Comparison of ENCODE assay signal across 10 cellular contexts in the genomic region with DNA sequence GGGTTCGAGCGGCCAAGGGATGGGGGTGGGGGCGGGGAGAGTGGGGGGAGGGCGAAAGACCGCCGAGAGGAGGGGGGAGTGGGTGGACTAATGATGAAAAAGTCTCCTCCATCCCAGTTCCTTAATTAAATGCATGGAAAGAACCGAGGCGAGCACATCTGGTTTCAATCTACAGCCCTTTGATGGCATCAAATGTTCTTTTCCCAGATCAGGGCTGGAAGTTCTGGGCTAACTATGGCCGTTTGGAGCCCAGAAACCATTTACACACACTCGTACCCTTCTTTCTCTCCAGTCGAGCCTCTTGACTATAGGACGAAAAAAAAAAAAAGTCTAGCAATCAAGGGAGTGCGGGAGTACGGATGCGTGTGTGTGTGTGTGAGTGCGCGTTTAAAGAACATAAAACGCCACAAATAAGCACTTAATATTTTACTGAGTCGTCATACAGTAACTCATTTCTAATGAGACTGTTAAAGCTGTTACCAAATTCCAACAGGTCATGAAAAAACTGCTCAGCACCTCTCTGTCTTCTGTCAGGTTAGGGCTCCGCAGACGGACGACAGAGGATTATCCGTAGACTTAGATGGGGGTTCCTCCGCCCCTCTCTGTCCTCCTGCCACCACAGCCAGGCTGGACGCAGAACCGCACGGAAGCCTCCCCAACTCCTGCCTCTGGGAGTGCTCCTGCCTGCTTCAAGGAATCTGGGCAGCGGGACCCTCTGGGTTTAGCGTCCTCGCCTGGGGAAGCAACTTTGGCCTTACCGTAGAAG. TPM values are rescaled to one million over a fixed set of nuclear protein-coding genes. Genes with fewer than 3 reads are reported as not detected.
A peak's percentile ranks its signal among the peaks of the same experiment; 100 is the strongest.
DNase-seq lines count a peak whose midpoint lies in the region; ATAC-seq and TF ChIP-seq lines count a peak whose summit lies in the region.
"Had no signal": no experiment of that assay in that cellular context is flagged by ENCODE, and none has a peak within 500 bp of the region (broad histone marks: within the 10 kb centered on the region; RNA-seq: fewer than 3 reads in every experiment).

No MANE protein-coding gene starts in this region.

- H3K9me3 Mint-ChIP-seq in activated T-cell treated with anti-CD3 and anti-CD28 coated beads, Interleukin-2, amount 50 U/mL, for 72 hours = no peaks in the 10 kb centered on the region

- TF ChIP-seq POLR2A in uterus (IDR thresholded peaks at IDR 0.05) = no peak

- peaks cover 19% of the 10 kb centered on the region for H3K4me1 Mint-ChIP-seq in activated T-cell treated with anti-CD3 and anti-CD28 coated beads, Interleukin-2, amount 50 U/mL, for 72 hours (ENCODE audit: low read depth)

- no peaks in the 10 kb centered on the region for H3K4me1 ChIP-seq in uterus

- H3K9me3 ChIP-seq in uterus = no peaks in the 10 kb centered on the region

- H3K27me3 ChIP-seq in dorsolateral prefrontal cortex (peaks cover 0 to 66% (median 15%) of the 10 kb centered on the region in 45 donors), uterus (no peaks in the 10 kb centered on the region)

- H3K4me3 ChIP-seq in dorsolateral prefrontal cortex (peak overlapping the region; percentile 17 to 81 (median 67)), uterus (peak overlapping the region; percentile 68 to 88)

- no peaks in the 10 kb centered on the region for H3K36me3 ChIP-seq in uterus
- H3K36me3 ChIP-seq: BLaER1 treated with 17β-estradiol and CSF1 and Interleukin-3, amounts not matched to agents 10 nM and 100 nM had no signal

- peaks cover 80% of the 10 kb centered on the region for H3K27me3 Mint-ChIP-seq in activated T-cell treated with anti-CD3 and anti-CD28 coated beads, Interleukin-2, amount 50 U/mL, for 72 hours (ENCODE audit: low read depth)

- peak in 1 of 56 donors; percentile 8 for TF ChIP-seq CTCF in dorsolateral prefrontal cortex (IDR thresholded peaks at IDR 0.05 in 54 of 56, conservative IDR thresholded peaks at IDR 0.05 in 2 of 56; ENCODE audit: low read depth in 1 of 56, partially characterized antibody in 56 of 56)
- TF ChIP-seq CTCF in uterus (IDR thresholded peaks at IDR 0.05) = no peak

- H3K36me3 Mint-ChIP-seq in activated T-cell treated with anti-CD3 and anti-CD28 coated beads, Interleukin-2, amount 50 U/mL, for 72 hours (ENCODE audit: insufficient read depth in 2 of 2) = peaks cover 0 to 5% of the 10 kb centered on the region in 2 donors

- H3K27ac ChIP-seq in dorsolateral prefrontal cortex = peak overlapping the region in 27 of 59 donors; percentile 2 to 87 (median 51)
- H3K27ac ChIP-seq in uterus = peak overlapping the region; percentile 95 to 99
- H3K27ac ChIP-seq: BLaER1 treated with 17β-estradiol and CSF1 and Interleukin-3, amounts not matched to agents 10 nM and 100 nM; VCaP had no signal

- no peak for ATAC-seq in activated T-cell treated with anti-CD3 and anti-CD28 coated beads, Interleukin-2, amount 50 U/mL, for 72 hours (replicated peaks in 1 of 2)
- ATAC-seq in GM18870 (IDR thresholded peaks at IDR 0.05; ENCODE audit: unreplicated experiment) = no peak
- no peak for ATAC-seq in HG03159 (IDR thresholded peaks at IDR 0.05; ENCODE audit: unreplicated experiment)

- intact Hi-C loops in dorsolateral prefrontal cortex (cut with DNase I) (loop anchor here in 1 of 2 donors (10.0 kb wide), 1 partner anchor 127 kb away; a partner anchor contains a TSS), uterus (cut with DNase I; ENCODE audit: low total_unique reads) (no loop called here)

- no peak overlapping the region for H3K27ac Mint-ChIP-seq in activated T-cell treated with anti-CD3 and anti-CD28 coated beads, Interleukin-2, amount 50 U/mL, for 72 hours

- no peak for DNase-seq in activated T-cell treated with anti-CD3 and anti-CD28 coated beads, Interleukin-2, amount 50 U/mL, for 72 hours
- DNase-seq in activated T-cell treated with anti-CD3 and anti-CD28 coated beads for 4 hours = no peak
- DNase-seq in dorsolateral prefrontal cortex = no peak
- peak; percentile 60 for DNase-seq in medulla oblongata (ENCODE audit: extremely low spot score)
- DNase-seq in uterus = peak; percentile 60 to 61
- DNase-seq in HUDEP-2 (lab: John Stamatoyannopoulos, UW; ENCODE audit: unreplicated experiment in 76 of 76) = no peak

- H3K4me3 Mint-ChIP-seq in activated T-cell treated with anti-CD3 and anti-CD28 coated beads, Interleukin-2, amount 50 U/mL, for 72 hours = peak overlapping the region; percentile 22 to 50

RNA-seq across cellular contexts. Expression of a gene that starts 2.1 kb away (rescaled TPM):
- not detected for total RNA-seq in activated T-cell treated with anti-CD3 and anti-CD28 coated beads, Interleukin-2, amount 50 U/mL, for 72 hours
- total RNA-seq in dorsolateral prefrontal cortex (10 to 100 TPM; 10.7 to 40.0 (median 20.3) TPM), uterus (100 to 1,000 TPM in 2 of 4 donors, 10 to 100 TPM in 2; 36.4 to 179 (median 121) TPM)

Comparison
In these comparisons a context has a peak if more than half of its experiments do, and no peak if none do; other contexts are left out.
1. DNase-seq: peak in medulla oblongata (single experiment) and uterus (2 of 2); none in activated T-cell treated with anti-CD3 and anti-CD28 coated beads, Interleukin-2, amount 50 U/mL, for 72 hours (0 of 2), activated T-cell treated with anti-CD3 and anti-CD28 coated beads for 4 hours (single experiment), dorsolateral prefrontal cortex (0 of 10) and HUDEP-2 (0 of 76).
2. RNA of a gene that starts 2.1 kb away (total RNA-seq): 36.4 to 179 TPM in uterus and 10.7 to 40.0 TPM in dorsolateral prefrontal cortex; not detected in activated T-cell treated with anti-CD3 and anti-CD28 coated beads, Interleukin-2, amount 50 U/mL, for 72 hours; every median in the first group is over 10 times any median in the second.